Comparison of ENCODE assay signal across 20 cellular contexts in the genomic region with DNA sequence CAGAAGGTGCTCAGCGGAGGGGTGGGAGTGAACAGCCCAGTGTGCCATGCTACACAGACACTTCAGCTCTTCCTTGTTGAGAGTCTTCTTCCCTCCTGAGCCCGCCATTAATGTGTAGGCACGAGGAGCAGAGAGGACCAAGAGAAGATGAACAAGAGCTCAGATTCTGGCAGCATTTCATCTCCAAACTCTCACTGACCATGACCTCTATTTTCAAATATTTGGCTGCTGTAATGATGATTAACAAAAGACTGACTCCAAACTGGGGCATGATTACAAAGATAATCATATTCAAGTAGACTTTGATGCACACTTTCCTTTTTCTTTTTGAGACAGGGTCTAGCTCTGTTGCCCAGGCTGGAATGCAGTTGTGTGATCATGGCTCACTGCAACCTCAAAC.
DNase-seq lines count a peak whose midpoint lies in the region; ATAC-seq, FAIRE-seq and TF ChIP-seq lines count a peak whose summit lies in the region.
"Had no signal": no experiment of that assay in that cellular context is flagged by ENCODE, and none has a peak within 500 bp of the region (broad histone marks: within the 10 kb centered on the region; RNA-seq: fewer than 3 reads in every experiment).

No MANE protein-coding gene starts in this region.

- peaks cover 9% of the 10 kb centered on the region for H3K4me1 Mint-ChIP-seq in type B pancreatic cell (ENCODE audit: unreplicated experiment)
- H3K4me1 Mint-ChIP-seq in endothelial cell (ENCODE audit: unreplicated experiment): no peaks in the 10 kb centered on the region
- H3K4me1 Mint-ChIP-seq: CD4-positive, alpha-beta memory T cell had no signal

- no peak for TF ChIP-seq RAD21 in IMR-90 (IDR thresholded peaks at IDR 0.05; ENCODE audit: low read length)

- no peak for TF ChIP-seq POLR2A in IMR-90 (IDR thresholded peaks at IDR 0.05; ENCODE audit: low read depth, low read length)
- no peak for TF ChIP-seq POLR2A in right lobe of liver (IDR thresholded peaks at IDR 0.05)

- H3K27ac Mint-ChIP-seq in type B pancreatic cell (no peak overlapping the region), endothelial cell (ENCODE audit: unreplicated experiment) (no peak overlapping the region)
- H3K27ac Mint-ChIP-seq: CD4-positive, alpha-beta memory T cell; GM23338 had no signal

- H3K23ac ChIP-seq in IMR-90 (ENCODE audit: low read depth, low read length): no peak overlapping the region

- H2BK20ac ChIP-seq in IMR-90 (ENCODE audit: low read depth, low read length): no peak overlapping the region

- H2AK5ac ChIP-seq in IMR-90 (ENCODE audit: low read depth, low read length): no peak overlapping the region

- H4K91ac ChIP-seq in IMR-90 (ENCODE audit: insufficient read depth, low read depth, low read length): no peak overlapping the region

- H3K27ac ChIP-seq in IMR-90 (ENCODE audit: insufficient read depth, low read length) (no peak overlapping the region), right lobe of liver (no peak overlapping the region)

- dilution Hi-C loops in IMR-90 (cut with HindIII; ENCODE audit: low sequenced_read_pairs, unreplicated experiment): no loop called here

- no peak overlapping the region for H4K5ac ChIP-seq in IMR-90 (ENCODE audit: low read depth, low read length)

- H3K27me3 ChIP-seq in IMR-90 (ENCODE audit: control insufficient read depth, insufficient read depth, low read length) (no peaks in the 10 kb centered on the region), right lobe of liver (no peaks in the 10 kb centered on the region)

- CTCF ChIA-PET in IMR-90 (lab: Yijun Ruan, JAX): no interaction called here

- H3K4me2 ChIP-seq in IMR-90 (ENCODE audit: low read depth, low read length): no peak overlapping the region
- H3K4me2 ChIP-seq: GM23338 had no signal

- no peaks in the 10 kb centered on the region for H3K79me1 ChIP-seq in IMR-90 (ENCODE audit: low read depth in 1 of 2, low read length in 2 of 2)

- H3K36me3 ChIP-seq in IMR-90 (ENCODE audit: control insufficient read depth, insufficient read depth, low read length) (no peaks in the 10 kb centered on the region), right lobe of liver (no peaks in the 10 kb centered on the region)
- H3K36me3 ChIP-seq: HAP-1 had no signal

- H2AFZ ChIP-seq in IMR-90 (replicated peaks; ENCODE audit: low read length, poor library complexity): no peak overlapping the region
- H2AFZ ChIP-seq: GM23338 had no signal

- BruUV-seq in IMR-90 (replicated peaks; lab: Mats Ljungman, UMichigan): no TSS peak

- peaks cover 17% of the 10 kb centered on the region for H3K27me3 Mint-ChIP-seq in type B pancreatic cell
- no peaks in the 10 kb centered on the region for H3K27me3 Mint-ChIP-seq in endothelial cell (ENCODE audit: unreplicated experiment)

- no peak overlapping the region for H2BK5ac ChIP-seq in IMR-90 (ENCODE audit: low read depth, low read length, poor library complexity, severe bottlenecking)

- H3K9me3 ChIP-seq in IMR-90 (ENCODE audit: control insufficient read depth, insufficient read depth, low read length): no peaks in the 10 kb centered on the region
- no peaks in the 10 kb centered on the region for H3K9me3 ChIP-seq in right lobe of liver
- H3K9me3 ChIP-seq: HAP-1 had no signal

- WGBS in IMR-90 (ENCODE audit: extremely low coverage in 2 of 2, insufficient read length in 1 of 2), 2 experiments: no CpG with 5 or more reads among the region's 3 CpGs
- 100% methylated on average over 1 of the region's 3 CpGs for WGBS in right lobe of liver (ENCODE audit: insufficient coverage, low coverage, low lambda C conversion rate, missing lambda C conversion rate)

- no peak overlapping the region for H3K14ac ChIP-seq in IMR-90 (replicated peaks; ENCODE audit: low read depth, low read length)

- H3K9me1 ChIP-seq in IMR-90 (ENCODE audit: insufficient read depth, low read length): no peaks in the 10 kb centered on the region

- in situ Hi-C loops in IMR-90 (cut with MboI; ENCODE audit: low sequenced_read_pairs): no loop called here

- H4K8ac ChIP-seq in IMR-90 (ENCODE audit: low read depth in 2 of 2, low read length in 2 of 2): no peak overlapping the region

- TF ChIP-seq CTCF in IMR-90 (conservative IDR thresholded peaks at IDR 0.05; ENCODE audit: low read depth, low read length): no peak
- no peak for TF ChIP-seq CTCF in fibroblast of mammary gland (conservative IDR thresholded peaks at IDR 0.05; ENCODE audit: control insufficient read depth, insufficient read depth, low read depth, low read length)
- no peak for TF ChIP-seq CTCF in type B pancreatic cell (conservative IDR thresholded peaks at IDR 0.05)
- TF ChIP-seq CTCF in endothelial cell (IDR thresholded peaks at IDR 0.05; ENCODE audit: unreplicated experiment): no peak
- TF ChIP-seq CTCF in right lobe of liver (IDR thresholded peaks at IDR 0.05): no peak

- H3K4me3 Mint-ChIP-seq in type B pancreatic cell (no peak overlapping the region), endothelial cell (ENCODE audit: unreplicated experiment) (no peak overlapping the region)
- H3K4me3 Mint-ChIP-seq: CD4-positive, alpha-beta memory T cell; GM23338 had no signal

- FAIRE-seq in HTR-8/SVneo (lab: Jason Lieb, UNC): no peak
- FAIRE-seq: G401.6, GM12878, GM19239 had no signal

- H3K4me3 ChIP-seq in IMR-90 (ENCODE audit: insufficient read depth, low read depth, low read length) (no peak overlapping the region), fibroblast of mammary gland (ENCODE audit: control insufficient read depth, low read depth, low read length) (no peak overlapping the region), right lobe of liver (no peak overlapping the region)
- H3K4me3 ChIP-seq: GM12878, GM23338, HAP-1 had no signal

- H3K9me3 Mint-ChIP-seq in type B pancreatic cell (peaks cover 3% of the 10 kb centered on the region), endothelial cell (ENCODE audit: unreplicated experiment) (no peaks in the 10 kb centered on the region)
- H3K9me3 Mint-ChIP-seq: GM23338 had no signal

- no peak overlapping the region; the same call in 1 of the 2 replicates for H3K4ac ChIP-seq in IMR-90 (ENCODE audit: low read depth, low read length)

- H3K36me3 Mint-ChIP-seq in type B pancreatic cell (no peaks in the 10 kb centered on the region), endothelial cell (ENCODE audit: low read depth, unreplicated experiment) (no peaks in the 10 kb centered on the region)
- H3K36me3 Mint-ChIP-seq: CD4-positive, alpha-beta memory T cell had no signal

- peaks cover 4% of the 10 kb centered on the region; the same call in 1 of the 2 replicates for H3K4me1 ChIP-seq in IMR-90 (ENCODE audit: control insufficient read depth, insufficient read depth, low read length)
- H3K4me1 ChIP-seq in right lobe of liver: peaks cover 0 to 13% (median 4%) of the 10 kb centered on the region in 4 donors
- H3K4me1 ChIP-seq: HAP-1 had no signal

- no peak overlapping the region for H2BK120ac ChIP-seq in IMR-90 (ENCODE audit: low read depth, low read length)

- no peak overlapping the region for H2AK9ac ChIP-seq in IMR-90 (replicated peaks; ENCODE audit: low read depth, low read length, poor library complexity)

- no peak overlapping the region for H3K56ac ChIP-seq in IMR-90 (ENCODE audit: extremely low read depth, insufficient read depth, low read length)

- no peak overlapping the region for H3K9ac ChIP-seq in IMR-90 (ENCODE audit: low read depth, low read length)

- H3K18ac ChIP-seq in IMR-90 (ENCODE audit: low read depth, low read length): no peak overlapping the region

- H4K20me1 ChIP-seq in IMR-90 (ENCODE audit: insufficient read depth, low read length): no peaks in the 10 kb centered on the region

- intact Hi-C loops in IMR-90 (cut with micrococcal nuclease) (no loop called here), right lobe of liver (cut with DNase I) (no loop called here)

- no peak overlapping the region for H2BK15ac ChIP-seq in IMR-90 (ENCODE audit: low read depth, low read length)

- DNase-seq in EH (ENCODE audit: low read depth) (peak; percentile 12), IMR-90 (peak; percentile 7), fibroblast of mammary gland (ENCODE audit: low read depth) (peak; percentile 42), type B pancreatic cell (ENCODE audit: extremely low spot score, unreplicated experiment) (peak; percentile 32), endothelial cell (ENCODE audit: low spot score) (no peak), right lobe of liver (no peak), HTR-8/SVneo (ENCODE audit: insufficient read length, low spot score) (no peak)
- DNase-seq: AML-193; C1 segment of cervical spinal cord; Calu3; CD4-positive, alpha-beta memory T cell; COR-L47; DMS53; DMS79 treated with DMSO at 0.1 percent for 48 hours had no signal

- POLR2A ChIA-PET in IMR-90 (lab: Charles Lee; ENCODE audit: unreplicated experiment): no interaction called here

- ATAC-seq in IMR-90 (ENCODE audit: low read depth): no peak
- no peak for ATAC-seq in HG03280 (IDR thresholded peaks at IDR 0.05; ENCODE audit: unreplicated experiment)
- no peak for ATAC-seq in right lobe of liver
- ATAC-seq: GM12878, GM23338 had no signal

TF ChIP-seq in IMR-90, 13 proteins besides CTCF, POLR2A, EP300 and RAD21:
- TF ChIP-seq RFX5 (IDR thresholded peaks at IDR 0.05; ENCODE audit: low read depth, low read length) (no peak), MAZ (IDR thresholded peaks at IDR 0.05; ENCODE audit: borderline replicate concordance, low read depth, low read length) (no peak), MXI1 (IDR thresholded peaks at IDR 0.05; ENCODE audit: borderline replicate concordance, low read depth, low read length) (no peak), BHLHE40 (IDR thresholded peaks at IDR 0.05; ENCODE audit: low read depth, low read length) (no peak), CEBPB (IDR thresholded peaks at IDR 0.05; ENCODE audit: low read depth, low read length) (no peak), NFE2L2 (IDR thresholded peaks at IDR 0.05; ENCODE audit: low read depth, low read length) (no peak), CHD1 (IDR thresholded peaks at IDR 0.05; ENCODE audit: low read depth, low read length) (no peak), RCOR1 (IDR thresholded peaks at IDR 0.05; ENCODE audit: insufficient replicate concordance, low read length) (no peak), MAFK (IDR thresholded peaks at IDR 0.05; ENCODE audit: low read depth, low read length) (no peak), FOS (IDR thresholded peaks at IDR 0.05; ENCODE audit: low read depth, low read length) (no peak), SMC3 (IDR thresholded peaks at IDR 0.05; ENCODE audit: low read depth, low read length) (no peak)
- TF ChIP-seq, protein P1, sequence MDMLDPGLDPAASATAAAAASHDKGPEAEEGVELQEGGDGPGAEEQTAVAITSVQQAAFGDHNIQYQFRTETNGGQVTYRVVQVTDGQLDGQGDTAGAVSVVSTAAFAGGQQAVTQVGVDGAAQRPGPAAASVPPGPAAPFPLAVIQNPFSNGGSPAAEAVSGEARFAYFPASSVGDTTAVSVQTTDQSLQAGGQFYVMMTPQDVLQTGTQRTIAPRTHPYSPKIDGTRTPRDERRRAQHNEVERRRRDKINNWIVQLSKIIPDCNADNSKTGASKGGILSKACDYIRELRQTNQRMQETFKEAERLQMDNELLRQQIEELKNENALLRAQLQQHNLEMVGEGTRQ (IDR thresholded peaks at IDR 0.05; ENCODE audit: low read depth, low read length): no peak

Comparison
In these comparisons a context has a peak if more than half of its experiments do, and no peak if none do; other contexts are left out.
1. DNase-seq: peak in EH (single experiment), IMR-90 (single experiment), fibroblast of mammary gland (single experiment) and type B pancreatic cell (single experiment); none in endothelial cell (single experiment), right lobe of liver (0 of 3) and HTR-8/SVneo (single experiment).